Comparison of ENCODE assay signal across 25 cellular contexts in genomic region chr15:66808181-66808824, GRCh38.
"Had no signal": no experiment of that assay in that cellular context is flagged by ENCODE, and none has a peak within 500 bp of the region (broad histone marks: within the 10 kb centered on the region; RNA-seq: fewer than 3 reads in every experiment).

No MANE protein-coding gene starts in this region.

- H3K9me3 ChIP-seq: colonic mucosa, esophagus muscularis mucosa, heart left ventricle, left ventricle myocardium inferior, lower lobe of right lung, mucosa of descending colon, ovary, psoas muscle, thoracic aorta, tibial nerve, upper lobe of left lung had no signal

- DNase-seq: colonic mucosa; effector CD8-positive, alpha-beta T cell; foreskin keratinocyte; heart left ventricle; kidney; left ventricle myocardium inferior; lower lobe of right lung; mucosa of descending colon; naive B cell; nephron progenitor cell; occipital lobe; posterior cingulate gyrus; psoas muscle; right cardiac atrium; spleen; stimulated activated CD4-positive, alpha-beta T cell treated with anti-CD3 and anti-CD28 coated beads, Interleukin-4, amount 100 ng/mL, for 4 hours; stimulated activated naive B cell treated with anti-CD40 and anti-IgM and Interleukin-4, amounts not matched to agents 10 μg/mL and 1 μg/mL and 100 μg/mL, for 72 hours had no signal

- H2AFZ ChIP-seq: hepatocyte had no signal

- H3K27ac ChIP-seq: colonic mucosa, esophagus muscularis mucosa, foreskin keratinocyte, gastroesophageal sphincter, heart left ventricle, hepatocyte, left ventricle myocardium inferior, lower lobe of right lung, ovary, psoas muscle, skin epidermis, spleen, thoracic aorta, tibial nerve, upper lobe of left lung had no signal

- H3K27me3 ChIP-seq: colonic mucosa, esophagus muscularis mucosa, foreskin keratinocyte, gastroesophageal sphincter, heart left ventricle, hepatocyte, ovary, spleen, tibial nerve, upper lobe of left lung had no signal

- ATAC-seq: foreskin keratinocyte; gastroesophageal sphincter; lower lobe of right lung; mucosa of descending colon; psoas muscle; right cardiac atrium; stimulated activated naive B cell treated with anti-CD40 and anti-IgM and Interleukin-4, amounts not matched to agents 10 μg/mL and 1 μg/mL and 100 μg/mL, for 72 hours had no signal

- H3K4me2 ChIP-seq: hepatocyte had no signal

- H3K36me3 ChIP-seq: colonic mucosa, esophagus muscularis mucosa, gastroesophageal sphincter, heart left ventricle, left ventricle myocardium inferior, lower lobe of right lung, ovary, spleen, thoracic aorta, tibial nerve, upper lobe of left lung had no signal

- H3K4me1 ChIP-seq: foreskin keratinocyte, psoas muscle had no signal

- H3K4me3 ChIP-seq: colonic mucosa, esophagus muscularis mucosa, gastroesophageal sphincter, heart left ventricle, hepatocyte, left ventricle myocardium inferior, lower lobe of right lung, mucosa of descending colon, ovary, psoas muscle, skin epidermis, spleen, thoracic aorta, tibial nerve, upper lobe of left lung had no signal
